Comparison of ENCODE assay signal across 1 cellular context in genomic region chr7:100122067-100122466, GRCh38.
TF ChIP-seq lines count a peak whose summit lies in the region.

No MANE protein-coding gene starts in this region.

TF ChIP-seq in HepG2, 621 proteins besides CTCF, POLR2A, EP300 and RAD21 (continued from another document and continues in another):
- TF ChIP-seq, protein P1, sequence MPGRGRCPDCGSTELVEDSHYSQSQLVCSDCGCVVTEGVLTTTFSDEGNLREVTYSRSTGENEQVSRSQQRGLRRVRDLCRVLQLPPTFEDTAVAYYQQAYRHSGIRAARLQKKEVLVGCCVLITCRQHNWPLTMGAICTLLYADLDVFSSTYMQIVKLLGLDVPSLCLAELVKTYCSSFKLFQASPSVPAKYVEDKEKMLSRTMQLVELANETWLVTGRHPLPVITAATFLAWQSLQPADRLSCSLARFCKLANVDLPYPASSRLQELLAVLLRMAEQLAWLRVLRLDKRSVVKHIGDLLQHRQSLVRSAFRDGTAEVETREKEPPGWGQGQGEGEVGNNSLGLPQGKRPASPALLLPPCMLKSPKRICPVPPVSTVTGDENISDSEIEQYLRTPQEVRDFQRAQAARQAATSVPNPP (CRISPR knock-in tag; IDR thresholded peaks at IDR 0.05) = no peak
- TF ChIP-seq, protein P2, sequence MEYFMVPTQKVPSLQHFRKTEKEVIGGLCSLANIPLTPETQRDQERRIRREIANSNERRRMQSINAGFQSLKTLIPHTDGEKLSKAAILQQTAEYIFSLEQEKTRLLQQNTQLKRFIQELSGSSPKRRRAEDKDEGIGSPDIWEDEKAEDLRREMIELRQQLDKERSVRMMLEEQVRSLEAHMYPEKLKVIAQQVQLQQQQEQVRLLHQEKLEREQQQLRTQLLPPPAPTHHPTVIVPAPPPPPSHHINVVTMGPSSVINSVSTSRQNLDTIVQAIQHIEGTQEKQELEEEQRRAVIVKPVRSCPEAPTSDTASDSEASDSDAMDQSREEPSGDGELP (IDR thresholded peaks at IDR 0.05; ENCODE audit: borderline replicate concordance, low read depth) = peak; percentile 45; the same call in 1 of the 2 replicates
- TF ChIP-seq ZNF232 (CRISPR knock-in tag; IDR thresholded peaks at IDR 0.05; ENCODE audit: borderline replicate concordance) (no peak), ZSCAN25 (CRISPR knock-in tag; IDR thresholded peaks at IDR 0.05) (no peak), SOX6 (IDR thresholded peaks at IDR 0.05) (no peak), SOX6 (CRISPR knock-in tag; IDR thresholded peaks at IDR 0.05) (0 out of 2 replicates have a peak, but pooled peaks have one; percentile 9), NR2F1 (CRISPR knock-in tag; IDR thresholded peaks at IDR 0.05) (no peak), ZFP91 (CRISPR knock-in tag; IDR thresholded peaks at IDR 0.05; ENCODE audit: borderline replicate concordance) (peak; percentile 47; the same call in 1 of the 2 replicates), FOXJ3 (CRISPR knock-in tag; IDR thresholded peaks at IDR 0.05; ENCODE audit: borderline replicate concordance) (no peak), ZNF546 (CRISPR knock-in tag; conservative IDR thresholded peaks at IDR 0.05) (no peak), RBAK (CRISPR knock-in tag; IDR thresholded peaks at IDR 0.05) (no peak), ZNF280D (CRISPR knock-in tag; IDR thresholded peaks at IDR 0.05) (no peak), ZFP41 (CRISPR knock-in tag; IDR thresholded peaks at IDR 0.05; ENCODE audit: borderline replicate concordance) (no peak), TCF7 (IDR thresholded peaks at IDR 0.05; ENCODE audit: low read depth) (no peak), HOXA7 (CRISPR knock-in tag; IDR thresholded peaks at IDR 0.05) (no peak), HHEX (CRISPR knock-in tag; IDR thresholded peaks at IDR 0.05) (0 out of 2 replicates have a peak, but pooled peaks have one; percentile 18), ARNTL (CRISPR knock-in tag; IDR thresholded peaks at IDR 0.05) (peak; percentile 86), ZNF33B (CRISPR knock-in tag; IDR thresholded peaks at IDR 0.05) (no peak), NPAS2 (CRISPR knock-in tag; IDR thresholded peaks at IDR 0.05; ENCODE audit: borderline replicate concordance) (no peak), ATF7 (IDR thresholded peaks at IDR 0.05) (no peak), ATF7 (CRISPR knock-in tag; IDR thresholded peaks at IDR 0.05) (no peak), MXD1 (CRISPR knock-in tag; IDR thresholded peaks at IDR 0.05) (no peak), ZSCAN30 (CRISPR knock-in tag; IDR thresholded peaks at IDR 0.05) (no peak), NR2F2 (IDR thresholded peaks at IDR 0.05; ENCODE audit: borderline replicate concordance, low read depth) (no peak), RCOR2 (CRISPR knock-in tag; IDR thresholded peaks at IDR 0.05) (peak; percentile 56; the same call in 1 of the 2 replicates), GATAD1 (CRISPR knock-in tag; IDR thresholded peaks at IDR 0.05) (peak; percentile 34; the same call in 1 of the 2 replicates)
- TF ChIP-seq, protein P3, sequence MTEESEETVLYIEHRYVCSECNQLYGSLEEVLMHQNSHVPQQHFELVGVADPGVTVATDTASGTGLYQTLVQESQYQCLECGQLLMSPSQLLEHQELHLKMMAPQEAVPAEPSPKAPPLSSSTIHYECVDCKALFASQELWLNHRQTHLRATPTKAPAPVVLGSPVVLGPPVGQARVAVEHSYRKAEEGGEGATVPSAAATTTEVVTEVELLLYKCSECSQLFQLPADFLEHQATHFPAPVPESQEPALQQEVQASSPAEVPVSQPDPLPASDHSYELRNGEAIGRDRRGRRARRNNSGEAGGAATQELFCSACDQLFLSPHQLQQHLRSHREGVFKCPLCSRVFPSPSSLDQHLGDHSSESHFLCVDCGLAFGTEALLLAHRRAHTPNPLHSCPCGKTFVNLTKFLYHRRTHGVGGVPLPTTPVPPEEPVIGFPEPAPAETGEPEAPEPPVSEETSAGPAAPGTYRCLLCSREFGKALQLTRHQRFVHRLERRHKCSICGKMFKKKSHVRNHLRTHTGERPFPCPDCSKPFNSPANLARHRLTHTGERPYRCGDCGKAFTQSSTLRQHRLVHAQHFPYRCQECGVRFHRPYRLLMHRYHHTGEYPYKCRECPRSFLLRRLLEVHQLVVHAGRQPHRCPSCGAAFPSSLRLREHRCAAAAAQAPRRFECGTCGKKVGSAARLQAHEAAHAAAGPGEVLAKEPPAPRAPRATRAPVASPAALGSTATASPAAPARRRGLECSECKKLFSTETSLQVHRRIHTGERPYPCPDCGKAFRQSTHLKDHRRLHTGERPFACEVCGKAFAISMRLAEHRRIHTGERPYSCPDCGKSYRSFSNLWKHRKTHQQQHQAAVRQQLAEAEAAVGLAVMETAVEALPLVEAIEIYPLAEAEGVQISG (CRISPR knock-in tag; IDR thresholded peaks at IDR 0.05) = peak; percentile 79
- TF ChIP-seq, protein P4, sequence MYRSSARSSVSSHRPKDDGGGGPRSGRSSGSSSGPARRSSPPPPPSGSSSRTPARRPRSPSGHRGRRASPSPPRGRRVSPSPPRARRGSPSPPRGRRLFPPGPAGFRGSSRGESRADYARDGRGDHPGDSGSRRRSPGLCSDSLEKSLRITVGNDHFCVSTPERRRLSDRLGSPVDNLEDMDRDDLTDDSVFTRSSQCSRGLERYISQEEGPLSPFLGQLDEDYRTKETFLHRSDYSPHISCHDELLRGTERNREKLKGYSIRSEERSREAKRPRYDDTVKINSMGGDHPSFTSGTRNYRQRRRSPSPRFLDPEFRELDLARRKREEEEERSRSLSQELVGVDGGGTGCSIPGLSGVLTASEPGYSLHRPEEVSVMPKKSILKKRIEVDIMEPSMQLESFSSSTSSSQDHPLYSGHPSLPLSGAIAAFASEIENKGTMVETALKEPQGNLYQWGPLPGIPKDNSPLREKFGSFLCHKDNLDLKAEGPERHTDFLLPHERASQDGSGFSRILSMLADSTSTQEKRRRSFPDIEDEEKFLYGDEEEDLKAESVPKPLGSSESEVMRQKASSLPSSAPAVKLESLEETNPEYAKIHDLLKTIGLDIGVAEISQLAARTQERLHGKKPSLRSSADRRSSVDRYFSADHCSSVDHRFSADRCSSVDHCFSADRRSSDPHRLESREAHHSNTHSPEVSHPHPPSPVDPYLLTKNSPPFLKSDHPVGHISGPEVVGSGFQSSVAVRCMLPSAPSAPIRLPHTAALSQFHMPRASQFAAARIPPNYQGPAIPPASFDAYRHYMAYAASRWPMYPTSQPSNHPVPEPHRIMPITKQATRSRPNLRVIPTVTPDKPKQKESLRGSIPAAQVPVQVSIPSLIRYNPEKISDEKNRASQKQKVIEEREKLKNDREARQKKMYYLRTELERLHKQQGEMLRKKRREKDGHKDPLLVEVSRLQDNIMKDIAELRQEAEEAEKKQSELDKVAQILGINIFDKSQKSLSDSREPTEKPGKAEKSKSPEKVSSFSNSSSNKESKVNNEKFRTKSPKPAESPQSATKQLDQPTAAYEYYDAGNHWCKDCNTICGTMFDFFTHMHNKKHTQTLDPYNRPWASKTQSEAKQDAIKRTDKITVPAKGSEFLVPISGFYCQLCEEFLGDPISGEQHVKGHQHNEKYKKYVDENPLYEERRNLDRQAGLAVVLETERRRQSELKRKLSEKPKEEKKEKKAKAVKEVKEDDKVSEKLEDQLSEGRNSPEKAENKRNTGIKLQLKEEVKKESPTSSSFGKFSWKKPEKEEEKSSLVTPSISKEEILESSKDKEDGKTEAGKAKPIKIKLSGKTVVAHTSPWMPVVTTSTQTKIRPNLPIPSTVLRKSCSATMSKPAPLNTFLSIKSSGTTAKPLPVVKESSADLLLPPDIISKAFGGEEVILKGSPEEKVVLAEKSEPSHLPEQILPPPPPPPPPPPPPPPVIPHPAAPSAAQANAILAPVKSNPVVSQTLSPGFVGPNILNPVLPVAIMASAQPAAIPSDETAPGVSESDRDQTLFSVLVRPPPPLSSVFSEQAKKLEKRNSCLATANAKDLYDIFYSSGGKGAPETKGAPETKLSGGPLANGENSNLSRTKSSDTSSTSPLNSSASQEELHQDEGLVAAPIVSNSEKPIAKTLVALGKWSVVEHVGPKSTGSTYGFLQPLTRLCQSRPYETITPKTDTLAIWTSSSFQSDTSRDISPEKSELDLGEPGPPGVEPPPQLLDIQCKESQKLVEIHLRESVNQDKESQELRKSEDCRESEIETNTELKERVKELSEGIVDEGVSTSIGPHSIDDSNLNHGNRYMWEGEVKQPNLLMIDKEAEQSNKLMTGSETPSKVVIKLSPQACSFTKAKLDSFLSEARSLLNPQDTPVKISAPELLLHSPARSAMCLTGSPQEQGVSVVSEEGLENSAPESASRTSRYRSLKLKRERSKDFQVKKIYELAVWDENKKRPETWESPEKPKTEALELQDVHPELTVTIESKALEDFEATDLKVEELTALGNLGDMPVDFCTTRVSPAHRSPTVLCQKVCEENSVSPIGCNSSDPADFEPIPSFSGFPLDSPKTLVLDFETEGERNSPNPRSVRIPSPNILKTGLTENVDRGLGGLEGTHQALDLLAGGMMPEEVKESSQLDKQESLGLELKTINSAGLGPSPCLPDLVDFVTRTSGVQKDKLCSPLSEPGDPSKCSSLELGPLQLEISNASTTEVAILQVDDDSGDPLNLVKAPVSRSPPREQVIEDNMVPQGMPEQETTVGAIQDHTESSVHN (CRISPR knock-in tag; IDR thresholded peaks at IDR 0.05) = no peak
- TF ChIP-seq, protein P5, sequence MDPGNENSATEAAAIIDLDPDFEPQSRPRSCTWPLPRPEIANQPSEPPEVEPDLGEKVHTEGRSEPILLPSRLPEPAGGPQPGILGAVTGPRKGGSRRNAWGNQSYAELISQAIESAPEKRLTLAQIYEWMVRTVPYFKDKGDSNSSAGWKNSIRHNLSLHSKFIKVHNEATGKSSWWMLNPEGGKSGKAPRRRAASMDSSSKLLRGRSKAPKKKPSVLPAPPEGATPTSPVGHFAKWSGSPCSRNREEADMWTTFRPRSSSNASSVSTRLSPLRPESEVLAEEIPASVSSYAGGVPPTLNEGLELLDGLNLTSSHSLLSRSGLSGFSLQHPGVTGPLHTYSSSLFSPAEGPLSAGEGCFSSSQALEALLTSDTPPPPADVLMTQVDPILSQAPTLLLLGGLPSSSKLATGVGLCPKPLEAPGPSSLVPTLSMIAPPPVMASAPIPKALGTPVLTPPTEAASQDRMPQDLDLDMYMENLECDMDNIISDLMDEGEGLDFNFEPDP (CRISPR knock-in tag; conservative IDR thresholded peaks at IDR 0.05) = no peak
- TF ChIP-seq, protein P6, sequence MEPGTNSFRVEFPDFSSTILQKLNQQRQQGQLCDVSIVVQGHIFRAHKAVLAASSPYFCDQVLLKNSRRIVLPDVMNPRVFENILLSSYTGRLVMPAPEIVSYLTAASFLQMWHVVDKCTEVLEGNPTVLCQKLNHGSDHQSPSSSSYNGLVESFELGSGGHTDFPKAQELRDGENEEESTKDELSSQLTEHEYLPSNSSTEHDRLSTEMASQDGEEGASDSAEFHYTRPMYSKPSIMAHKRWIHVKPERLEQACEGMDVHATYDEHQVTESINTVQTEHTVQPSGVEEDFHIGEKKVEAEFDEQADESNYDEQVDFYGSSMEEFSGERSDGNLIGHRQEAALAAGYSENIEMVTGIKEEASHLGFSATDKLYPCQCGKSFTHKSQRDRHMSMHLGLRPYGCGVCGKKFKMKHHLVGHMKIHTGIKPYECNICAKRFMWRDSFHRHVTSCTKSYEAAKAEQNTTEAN (CRISPR knock-in tag; conservative IDR thresholded peaks at IDR 0.05) = no peak
- TF ChIP-seq, protein P7, sequence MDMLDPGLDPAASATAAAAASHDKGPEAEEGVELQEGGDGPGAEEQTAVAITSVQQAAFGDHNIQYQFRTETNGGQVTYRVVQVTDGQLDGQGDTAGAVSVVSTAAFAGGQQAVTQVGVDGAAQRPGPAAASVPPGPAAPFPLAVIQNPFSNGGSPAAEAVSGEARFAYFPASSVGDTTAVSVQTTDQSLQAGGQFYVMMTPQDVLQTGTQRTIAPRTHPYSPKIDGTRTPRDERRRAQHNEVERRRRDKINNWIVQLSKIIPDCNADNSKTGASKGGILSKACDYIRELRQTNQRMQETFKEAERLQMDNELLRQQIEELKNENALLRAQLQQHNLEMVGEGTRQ (IDR thresholded peaks at IDR 0.05; ENCODE audit: low read depth, low read length) = peak; percentile 26; the same call in 1 of the 2 replicates
- TF ChIP-seq, protein P7 (CRISPR knock-in tag; IDR thresholded peaks at IDR 0.05; ENCODE audit: borderline replicate concordance) = peak; percentile 33; the same call in 1 of the 2 replicates
